Comparison of ENCODE assay signal across 9 cellular contexts in the genomic region with DNA sequence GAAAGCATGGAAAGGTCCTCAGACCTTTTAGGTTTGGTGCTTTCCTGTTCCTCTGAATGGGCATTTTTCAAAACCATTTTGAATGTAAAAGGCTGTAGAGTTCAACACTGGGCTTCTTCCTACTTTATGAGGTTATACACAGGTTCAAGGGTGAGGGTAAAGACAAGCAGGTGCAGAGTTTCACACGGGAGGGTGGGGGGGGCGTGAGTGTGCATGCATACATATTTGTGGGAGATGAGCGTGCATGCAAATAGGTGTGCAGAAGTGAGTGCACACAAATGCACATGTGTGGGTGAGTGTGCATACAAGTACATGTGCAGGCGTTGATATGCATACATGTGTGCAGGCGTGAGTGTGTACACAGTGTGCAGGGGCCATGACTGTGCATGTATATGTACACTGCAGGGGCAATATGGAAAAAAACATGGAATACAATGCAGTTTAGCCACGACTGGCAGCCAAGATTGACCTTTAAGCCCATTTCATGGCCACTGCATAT.
DNase-seq lines count a peak whose midpoint lies in the region; ATAC-seq, FAIRE-seq and TF ChIP-seq lines count a peak whose summit lies in the region.
"Had no signal": no experiment of that assay in that cellular context is flagged by ENCODE, and none has a peak within 500 bp of the region (broad histone marks: within the 10 kb centered on the region; RNA-seq: fewer than 3 reads in every experiment).

No MANE protein-coding gene starts in this region.

- peaks cover 14% of the 10 kb centered on the region for H3K79me2 ChIP-seq in GM12878 (ENCODE audit: control insufficient read depth, insufficient read depth, low read length)

- no peaks in the 10 kb centered on the region for H4K20me1 ChIP-seq in GM12878 (ENCODE audit: control insufficient read depth, insufficient read depth)

- DNase-seq in activated naive CD4-positive, alpha-beta T cell treated with Interleukin-2 at 50 U/mL for 16 hours = no peak
- DNase-seq in GM12878 (ENCODE audit: low read depth, low spot score) (no peak), upper lobe of right lung (no peak), GM10248 (ENCODE audit: extremely low spot score) (no peak), breast epithelium (ENCODE audit: low spot score in 2 of 2) (no peak), kidney glomerular epithelial cell (lab: John Stamatoyannopoulos, UW) (no peak)

- TF ChIP-seq EP300 in GM12878 (IDR thresholded peaks at IDR 0.05; ENCODE audit: borderline replicate concordance in 1 of 2, control insufficient read depth in 1 of 2, low read depth in 2 of 2, low read length in 2 of 2) = no peak

- H3K27me3 ChIP-seq in GM12878 (replicated peaks in 1 of 2; ENCODE audit: control insufficient read depth in 2 of 2, insufficient read depth in 2 of 2, low read length in 1 of 2) (no peaks in the 10 kb centered on the region), upper lobe of right lung (no peaks in the 10 kb centered on the region), breast epithelium (no peaks in the 10 kb centered on the region)

- POLR2A ChIA-PET in GM12878 (lab: Charles Lee) = interaction anchor here (0.7 to 5.0 kb wide), 15 partner anchors 10 to 338 kb away, joined by 3 to 134 read pairs (median 9); no protein-coding TSS in a partner anchor
- POLR2A ChIA-PET in GM10248 (lab: Yijun Ruan, JAX) = interaction anchor here (1.9 kb wide), 1 partner anchor 53 kb away, joined by 7 read pairs; no protein-coding TSS in a partner anchor

- peak overlapping the region; percentile 62 for H3K4me2 ChIP-seq in GM12878 (ENCODE audit: control insufficient read depth, insufficient read depth)

- H2AFZ ChIP-seq in GM12878 (ENCODE audit: control insufficient read depth, low read depth, low read length) = no peak overlapping the region

- TF ChIP-seq RAD21 in GM12878 (IDR thresholded peaks at IDR 0.05; ENCODE audit: insufficient read depth, low read depth, low read length) = no peak

- CTCF ChIA-PET in GM12878 (lab: Yijun Ruan, JAX) (interaction anchor here (1.0 to 4.2 kb wide), 10 partner anchors 11 to 342 kb away, joined by 3 to 51 read pairs (median 14); no protein-coding TSS in a partner anchor), GM10248 (lab: Yijun Ruan, JAX) (interaction anchor here (0.8 to 2.8 kb wide), 5 partner anchors 9 to 89 kb away, joined by 3 to 20 read pairs (median 4); no protein-coding TSS in a partner anchor)

- FAIRE-seq in GM12878 (lab: Jason Lieb, UNC) = no peak

- intact Hi-C loops in GM12878 (cut with micrococcal nuclease; ENCODE audit: unreplicated experiment) (loop anchor here (5.0 kb wide), 1 partner anchor 266 kb away; no protein-coding TSS in a partner anchor), upper lobe of right lung (cut with DNase I) (no loop called here), breast epithelium (cut with DNase I; ENCODE audit: low total_unique reads) (no loop called here)

- no peak overlapping the region; the same call in 1 of the 2 replicates for H3K4me3 ChIP-seq in GM12878
- H3K4me3 ChIP-seq in upper lobe of right lung = no peak overlapping the region
- H3K4me3 ChIP-seq in breast epithelium = no peak overlapping the region
- H3K4me3 ChIP-seq: SK-N-MC had no signal

- no TSS peak for BruUV-seq in GM12878 (replicated peaks; lab: Mats Ljungman, UMichigan)

- peak overlapping the region; percentile 75 for H3K9ac ChIP-seq in GM12878 (ENCODE audit: control insufficient read depth, insufficient read depth, low read length)

- peak overlapping the region; percentile 87 for H3K4me3 Mint-ChIP-seq in activated naive CD4-positive, alpha-beta T cell treated with anti-CD3 and anti-CD28 coated beads, Interleukin-2, amount 50 U/mL, for 24 hours

- ATAC-seq in HG03175 (IDR thresholded peaks at IDR 0.05; ENCODE audit: unreplicated experiment) (peak; percentile 14), GM12878 (peak; percentile 47), upper lobe of right lung (peak; percentile 39)

- peaks cover 2% of the 10 kb centered on the region for H3K36me3 Mint-ChIP-seq in activated naive CD4-positive, alpha-beta T cell treated with anti-CD3 and anti-CD28 coated beads, Interleukin-2, amount 50 U/mL, for 24 hours

- H3K27ac Mint-ChIP-seq in activated naive CD4-positive, alpha-beta T cell treated with anti-CD3 and anti-CD28 coated beads, Interleukin-2, amount 50 U/mL, for 24 hours = peak overlapping the region; percentile 98

- H3K27ac ChIP-seq in GM12878 (ENCODE audit: control insufficient read depth, insufficient read depth) (peak overlapping the region; percentile 98), upper lobe of right lung (peak overlapping the region; percentile 70), breast epithelium (peak overlapping the region in 1 of 2 donors; percentile 17)
- H3K27ac ChIP-seq: SK-N-MC had no signal

- in situ Hi-C loops in GM12878 (cut with MboI) = loop anchor here (5.0 kb wide), 2 partner anchors 51 to 176 kb away; no protein-coding TSS in a partner anchor

- SMC1A ChIA-PET in GM12878 (lab: Charles Lee; ENCODE audit: uncharacterized antibody, unreplicated experiment) = interaction anchor here (0.6 to 8.5 kb wide), 26 partner anchors 11 to 341 kb away, joined by 3 to 338 read pairs (median 6); a partner anchor contains a TSS

- no peaks in the 10 kb centered on the region for H3K9me3 Mint-ChIP-seq in activated naive CD4-positive, alpha-beta T cell treated with anti-CD3 and anti-CD28 coated beads, Interleukin-2, amount 50 U/mL, for 24 hours

- TF ChIP-seq CTCF in GM12878 (IDR thresholded peaks at IDR 0.05 in 2 of 3, conservative IDR thresholded peaks at IDR 0.05 in 1 of 3; ENCODE audit: control insufficient read depth in 2 of 3, extremely low read depth in 1 of 3, insufficient read depth in 1 of 3, low read depth in 3 of 3, low read length in 3 of 3) (no peak), upper lobe of right lung (IDR thresholded peaks at IDR 0.05) (no peak), GM10248 (IDR thresholded peaks at IDR 0.05; ENCODE audit: control extremely low read depth, extremely low read depth, low read depth, missing control alignments) (no peak), breast epithelium (IDR thresholded peaks at IDR 0.05) (no peak)

- RAD21 ChIA-PET in GM12878 (lab: Charles Lee; ENCODE audit: unreplicated experiment) = interaction anchor here (0.8 to 3.9 kb wide), 28 partner anchors 9 to 342 kb away, joined by 3 to 215 read pairs (median 8); a partner anchor contains a TSS

- H3K4me1 ChIP-seq in GM12878 (ENCODE audit: control insufficient read depth, insufficient read depth, low read length) = peaks cover 36% of the 10 kb centered on the region
- H3K4me1 ChIP-seq in upper lobe of right lung = peaks cover 18% of the 10 kb centered on the region
- H3K4me1 ChIP-seq in breast epithelium = no peaks in the 10 kb centered on the region

- peaks cover 42% of the 10 kb centered on the region for H3K4me1 Mint-ChIP-seq in activated naive CD4-positive, alpha-beta T cell treated with anti-CD3 and anti-CD28 coated beads, Interleukin-2, amount 50 U/mL, for 24 hours

- H3K27me3 Mint-ChIP-seq in activated naive CD4-positive, alpha-beta T cell treated with anti-CD3 and anti-CD28 coated beads, Interleukin-2, amount 50 U/mL, for 24 hours = no peaks in the 10 kb centered on the region

- H3K36me3 ChIP-seq in GM12878 (ENCODE audit: control insufficient read depth in 2 of 2, insufficient read depth in 2 of 2, low read length in 1 of 2) = peaks cover 0 to 4% of the 10 kb centered on the region in 2 experiments; a peak in 1 of 4 replicates
- H3K36me3 ChIP-seq in upper lobe of right lung = no peaks in the 10 kb centered on the region
- H3K36me3 ChIP-seq in breast epithelium = no peaks in the 10 kb centered on the region

- TF ChIP-seq POLR2A in GM12878 (IDR thresholded peaks at IDR 0.05; ENCODE audit: low read depth, low read length) (peak; percentile 52), breast epithelium (IDR thresholded peaks at IDR 0.05) (no peak)

- 23% methylated on average over 6 of the region's 6 CpGs for WGBS in GM12878 (ENCODE audit: insufficient coverage, insufficient replicate concordance, low lambda C conversion rate, missing lambda C conversion rate)

- H3K9me3 ChIP-seq in GM12878 (replicated peaks; ENCODE audit: control insufficient read depth, insufficient read depth, low read length) (no peaks in the 10 kb centered on the region), upper lobe of right lung (no peaks in the 10 kb centered on the region), breast epithelium (no peaks in the 10 kb centered on the region)

TF ChIP-seq in GM12878, 131 proteins besides CTCF, POLR2A, EP300 and RAD21 (continues in another document):
- TF ChIP-seq SP1 (IDR thresholded peaks at IDR 0.05; ENCODE audit: low read depth, low read length) (peak; percentile 5), POLR2AphosphoS5 (IDR thresholded peaks at IDR 0.05; ENCODE audit: low read length) (peak; percentile 32; the same call in 1 of the 2 replicates), SMC3 (IDR thresholded peaks at IDR 0.05; ENCODE audit: borderline replicate concordance, low read length) (no peak), IKZF2 (IDR thresholded peaks at IDR 0.05) (no peak), MTA3 (IDR thresholded peaks at IDR 0.05; ENCODE audit: borderline replicate concordance, low read length) (no peak), EGR1 (IDR thresholded peaks at IDR 0.05; ENCODE audit: borderline replicate concordance in 1 of 2, low read depth in 2 of 2, low read length in 2 of 2) (no peak), PAX5 (IDR thresholded peaks at IDR 0.05; ENCODE audit: borderline replicate concordance, low read depth, low read length) (peak; percentile 50; the same call in 1 of the 2 replicates), TCF12 (IDR thresholded peaks at IDR 0.05; ENCODE audit: low read depth, low read length) (0 out of 2 replicates have a peak, but pooled peaks have one; percentile 42), HCFC1 (IDR thresholded peaks at IDR 0.05; ENCODE audit: low read length) (no peak), CHD1 (IDR thresholded peaks at IDR 0.05; ENCODE audit: low read depth, low read length) (0 out of 2 replicates have a peak, but pooled peaks have one; percentile 62), POU2F2 (IDR thresholded peaks at IDR 0.05; ENCODE audit: borderline replicate concordance, low read depth, low read length) (peak; percentile 80; the same call in 2 of the 3 replicates), NR2C1 (IDR thresholded peaks at IDR 0.05) (peak; percentile 36; the same call in 1 of the 2 replicates), IRF4 (IDR thresholded peaks at IDR 0.05; ENCODE audit: low read depth, low read length) (0 out of 2 replicates have a peak, but pooled peaks have one; percentile 9), SMARCA5 (IDR thresholded peaks at IDR 0.05) (peak; percentile 81; the same call in 1 of the 2 replicates), POLR2AphosphoS2 (IDR thresholded peaks at IDR 0.05; ENCODE audit: low read depth, low read length) (0 out of 2 replicates have a peak, but pooled peaks have one; percentile 12), BHLHE40 (IDR thresholded peaks at IDR 0.05; ENCODE audit: borderline replicate concordance in 1 of 2, low read depth in 2 of 2, low read length in 1 of 2) (peak in 1 of 2 experiments; percentile 68; a peak in 2 of 4 replicates), IKZF1 (conservative IDR thresholded peaks at IDR 0.05) (0 out of 2 replicates have a peak, but pooled peaks have one; percentile 4), BACH1 (IDR thresholded peaks at IDR 0.05; ENCODE audit: borderline replicate concordance) (0 out of 2 replicates have a peak, but pooled peaks have one; percentile 29)
